Comparison of ENCODE assay signal across 15 cellular contexts in the genomic region with DNA sequence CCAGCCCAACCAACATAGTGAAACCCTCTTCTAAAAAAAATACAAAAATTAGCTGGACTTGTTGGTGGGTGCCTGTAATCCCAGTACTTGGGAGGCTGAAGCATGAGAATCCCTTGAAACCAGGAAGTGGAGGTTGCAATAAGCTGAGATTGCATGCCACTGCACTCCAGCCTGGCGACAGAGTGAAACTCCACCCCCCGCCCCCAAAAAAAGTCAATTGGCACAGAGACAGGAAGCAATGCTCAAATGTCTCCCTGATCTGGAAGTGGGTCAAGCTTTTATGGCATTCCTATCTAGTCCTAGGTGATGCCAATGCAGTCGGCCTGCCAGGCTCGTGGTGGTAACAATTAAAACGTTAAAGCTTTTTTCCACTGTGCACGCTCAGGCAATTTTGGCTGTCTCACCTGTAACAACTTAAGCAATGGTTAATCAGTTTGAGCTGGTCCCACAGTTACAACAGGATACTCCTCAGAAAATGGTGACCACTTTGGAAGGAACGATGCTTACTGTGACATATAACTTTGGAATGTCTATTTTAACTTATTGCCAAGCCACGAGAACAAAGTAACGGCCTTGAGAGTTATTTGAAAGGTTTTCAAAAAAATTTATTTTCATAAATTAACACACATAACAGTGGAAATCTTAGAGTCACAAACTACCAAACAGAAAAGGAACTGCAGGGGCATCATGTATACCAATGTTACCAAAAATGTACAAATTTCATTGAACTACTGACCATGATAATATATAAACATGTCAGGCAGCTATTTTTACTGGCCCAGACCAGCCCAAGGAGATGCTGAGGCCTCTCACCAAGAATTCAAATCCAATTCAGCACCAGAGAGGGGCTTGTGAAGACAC. TPM values are rescaled to one million over a fixed set of nuclear protein-coding genes. Genes with fewer than 3 reads are reported as not detected.
DNase-seq lines count a peak whose midpoint lies in the region; ATAC-seq, FAIRE-seq and TF ChIP-seq lines count a peak whose summit lies in the region.
"Had no signal": no experiment of that assay in that cellular context is flagged by ENCODE, and none has a peak within 500 bp of the region (broad histone marks: within the 10 kb centered on the region; RNA-seq: fewer than 3 reads in every experiment).

No MANE protein-coding gene starts in this region.

- peaks cover 10% of the 10 kb centered on the region for H3K4me1 Mint-ChIP-seq in CD4-positive, alpha-beta T cell (ENCODE audit: low read depth)

- H3K27me3 ChIP-seq in breast epithelium (no peaks in the 10 kb centered on the region), left lung (no peaks in the 10 kb centered on the region), pancreas (no peaks in the 10 kb centered on the region)
- no peaks in the 10 kb centered on the region for H3K27me3 ChIP-seq in CD4-positive, alpha-beta T cell (ENCODE audit: control insufficient read depth, insufficient read depth, low read length)
- H3K27me3 ChIP-seq: gastrocnemius medialis had no signal

- TF ChIP-seq CTCF in breast epithelium (IDR thresholded peaks at IDR 0.05): no peak
- TF ChIP-seq CTCF in left lung (IDR thresholded peaks at IDR 0.05): no peak
- TF ChIP-seq CTCF in CD4-positive, alpha-beta T cell (IDR thresholded peaks at IDR 0.05): no peak
- TF ChIP-seq CTCF in pancreas (IDR thresholded peaks at IDR 0.05): no peak

- H3K4me3 Mint-ChIP-seq in CD4-positive, alpha-beta T cell: no peak overlapping the region
- H3K4me3 Mint-ChIP-seq: B cell, natural killer cell had no signal

- no peak for TF ChIP-seq POLR2A in breast epithelium (IDR thresholded peaks at IDR 0.05)

- intact Hi-C loops in breast epithelium (cut with DNase I; ENCODE audit: low total_unique reads) (no loop called here), left lung (cut with DNase I) (no loop called here), pancreas (cut with DNase I) (no loop called here)
- intact Hi-C loops in CD4-positive, alpha-beta T cell (cut with DNase I, micrococcal nuclease): no loop called here

- peaks cover 38% of the 10 kb centered on the region for H3K36me3 Mint-ChIP-seq in CD4-positive, alpha-beta T cell (ENCODE audit: low read depth)

- CTCF ChIA-PET in CD4-positive, alpha-beta T cell (lab: Charles Lee): interaction anchor here (1.2 kb wide), 1 partner anchor 16 kb away, joined by 4 read pairs; no protein-coding TSS in a partner anchor

- H3K27ac ChIP-seq in breast epithelium (peak overlapping the region; percentile 17 to 60), left lung (peak overlapping the region; percentile 14 to 64), pancreas (peak overlapping the region in 2 of 4 donors; percentile 30 to 52)
- no peak overlapping the region for H3K27ac ChIP-seq in CD4-positive, alpha-beta T cell (ENCODE audit: low read depth, low read length)

- WGBS in pancreas, 2 donors: 63 to 65% methylated on average over 9 of the region's 9 CpGs

- H3K9me3 ChIP-seq in breast epithelium (no peaks in the 10 kb centered on the region), left lung (no peaks in the 10 kb centered on the region), pancreas (no peaks in the 10 kb centered on the region)
- no peaks in the 10 kb centered on the region for H3K9me3 ChIP-seq in CD4-positive, alpha-beta T cell (ENCODE audit: control insufficient read depth, low read length)
- H3K9me3 ChIP-seq: gastrocnemius medialis had no signal

- DNase-seq in A172 (ENCODE audit: low spot score) (peak; percentile 57), HT1080 (ENCODE audit: low read depth) (peak; percentile 46), breast epithelium (ENCODE audit: low spot score in 2 of 2) (no peak), left lung (no peak), activated gamma-delta T cell treated with Interleukin-2 at 50 U/mL for 16 hours (no peak), DMS114 treated with DMSO at 0.1 percent for 48 hours (lab: John Stamatoyannopoulos, UW; ENCODE audit: unreplicated experiment) (no peak), pancreas (no peak)
- DNase-seq in CD4-positive, alpha-beta T cell: no peak
- DNase-seq: activated CD4-positive, alpha-beta T cell treated with anti-CD3 and anti-CD28 coated beads for 48 hours; gastrocnemius medialis; natural killer cell; NCI-H1436 treated with DMSO at 0.1 percent for 48 hours; RPMI8226; stimulated activated CD4-positive, alpha-beta T cell treated with anti-CD3 and anti-CD28 coated beads, Interleukin-4, amount 100 ng/mL, for 4 hours had no signal

- H3K9me3 Mint-ChIP-seq in CD4-positive, alpha-beta T cell: no peaks in the 10 kb centered on the region
- H3K9me3 Mint-ChIP-seq: natural killer cell had no signal

- no peak overlapping the region for H3K27ac Mint-ChIP-seq in CD4-positive, alpha-beta T cell
- H3K27ac Mint-ChIP-seq: B cell had no signal

- H3K4me3 ChIP-seq in breast epithelium (no peak overlapping the region), left lung (no peak overlapping the region), pancreas (no peak overlapping the region)
- H3K4me3 ChIP-seq: gastrocnemius medialis had no signal

- H3K36me3 ChIP-seq in breast epithelium (no peaks in the 10 kb centered on the region), left lung (peaks cover 0 to 36% of the 10 kb centered on the region in 2 donors), pancreas (no peaks in the 10 kb centered on the region)

- POLR2A ChIA-PET in CD4-positive, alpha-beta T cell (lab: Charles Lee): no interaction called here

- no peaks in the 10 kb centered on the region for H3K4me1 ChIP-seq in breast epithelium
- H3K4me1 ChIP-seq in left lung: peaks cover 0 to 16% of the 10 kb centered on the region in 2 donors
- H3K4me1 ChIP-seq in pancreas: peaks cover 0 to 3% (median 2%) of the 10 kb centered on the region in 3 donors

- ATAC-seq in left lung (no peak), pancreas (no peak)
- no peak for ATAC-seq in CD4-positive, alpha-beta T cell (ENCODE audit: poor library complexity)
- ATAC-seq: gastrocnemius medialis, natural killer cell had no signal

- H3K27me3 Mint-ChIP-seq in CD4-positive, alpha-beta T cell: no peaks in the 10 kb centered on the region
- H3K27me3 Mint-ChIP-seq: B cell had no signal

- no peak for FAIRE-seq in pancreas (lab: Jason Lieb, UNC)

RNA-seq across cellular contexts. Expression of a gene that starts 19.0 kb away (rescaled TPM):
- total RNA-seq in A172 (2014; rRNA removed; shearing (Covaris generic)): 24.0 and 28.2 TPM in 2 replicates
- 49.1 and 52.2 TPM in 2 replicates for total RNA-seq in HT1080 (2014; rRNA removed; shearing (Covaris generic))
- 25.0 and 26.7 TPM in 2 replicates for polyA plus RNA-seq in HT1080 (2015; cell fraction: cytosol; rRNA removed)
- polyA plus RNA-seq in HT1080 (2015; cell fraction: nucleus; rRNA removed): 58.2 and 64.8 TPM in 2 replicates
- total RNA-seq in breast epithelium (10 to 100 TPM; 49.6 to 58.7 (median 57.0) TPM), left lung (10 to 100 TPM; 32.3 to 60.5 TPM), pancreas (10 to 100 TPM; 11.6 to 29.3 (median 16.9) TPM)
- 10 to 100 TPM; 23.4 to 25.3 TPM for total RNA-seq in CD4-positive, alpha-beta T cell
- polyA plus RNA-seq in pancreas: 10 to 100 TPM; 38.2 to 48.3 TPM

Comparison
In these comparisons a context has a peak if more than half of its experiments do, and no peak if none do; other contexts are left out.
1. DNase-seq: peak in A172 (single experiment) and HT1080 (single experiment); none in breast epithelium (0 of 2), left lung (0 of 2), activated gamma-delta T cell treated with Interleukin-2 at 50 U/mL for 16 hours (single experiment), CD4-positive, alpha-beta T cell (0 of 10), DMS114 treated with DMSO at 0.1 percent for 48 hours (single experiment) and pancreas (0 of 6).